In the genomic region with DNA sequence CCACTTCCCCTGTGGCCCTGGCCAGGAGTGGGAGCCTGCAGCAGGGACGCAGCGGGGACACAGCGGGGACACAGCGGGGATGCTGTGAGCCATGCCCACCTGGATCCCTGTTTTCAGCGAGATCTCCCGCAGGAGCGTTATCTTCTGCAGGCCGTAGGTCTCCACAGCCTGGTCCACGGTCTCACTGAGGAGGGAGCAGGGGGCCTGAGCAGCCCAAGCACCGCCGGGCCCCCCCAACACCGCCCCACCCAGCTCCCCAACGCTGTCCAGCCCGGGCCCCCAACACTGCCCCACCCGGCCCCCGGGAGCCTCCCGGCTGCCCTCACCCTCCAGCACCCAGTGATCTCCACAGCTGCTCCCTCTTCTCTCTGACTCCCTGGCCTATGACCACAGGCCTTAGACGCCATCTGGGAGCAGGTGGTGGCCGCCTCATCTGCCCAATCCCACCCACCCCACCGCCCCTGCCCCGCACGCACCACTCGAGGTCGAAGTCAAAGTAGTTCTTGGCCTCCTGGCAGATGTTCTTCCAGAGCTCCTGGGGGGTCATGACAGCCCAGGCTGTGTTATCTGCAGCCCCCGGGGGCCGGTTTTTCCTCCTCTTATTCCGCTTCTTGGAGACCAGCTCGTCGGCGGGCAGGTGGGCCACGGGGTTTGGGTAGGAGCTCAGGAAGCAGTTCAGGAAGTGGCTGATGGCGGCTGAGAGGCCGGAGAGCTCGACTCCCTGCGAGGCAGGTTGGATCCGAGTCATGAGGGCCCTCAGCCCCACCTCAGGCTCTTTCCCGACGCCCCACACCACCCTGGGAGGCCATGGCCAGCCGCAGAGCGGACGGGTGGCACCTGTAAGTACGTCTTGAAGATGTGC, we compare ENCODE assay signal across 23 cellular contexts. TPM values are rescaled to one million over a fixed set of nuclear protein-coding genes. Genes with fewer than 3 reads are reported as not detected.
DNase-seq lines count a peak whose midpoint lies in the region; ATAC-seq and TF ChIP-seq lines count a peak whose summit lies in the region.
"Had no signal": no experiment of that assay in that cellular context is flagged by ENCODE, and none has a peak within 500 bp of the region (broad histone marks: within the 10 kb centered on the region; RNA-seq: fewer than 3 reads in every experiment).

No MANE protein-coding gene starts in this region.

- H4K20me1 ChIP-seq in SK-N-SH (ENCODE audit: insufficient read depth): no peaks in the 10 kb centered on the region
- H4K20me1 ChIP-seq in osteoblast (ENCODE audit: insufficient read depth, low read length): peaks cover 6% of the 10 kb centered on the region

- H3K27ac ChIP-seq in SK-N-SH (ENCODE audit: low read depth in 2 of 2, low read length in 1 of 2): no peak overlapping the region
- no peak overlapping the region for H3K27ac ChIP-seq in coronary artery
- no peak overlapping the region for H3K27ac ChIP-seq in osteoblast (ENCODE audit: low read depth, low read length)
- H3K27ac ChIP-seq: 22Rv1, brain microvascular endothelial cell, dorsolateral prefrontal cortex, gastroesophageal sphincter, parathyroid adenoma had no signal

- H3K4me3 ChIP-seq in SK-N-SH (ENCODE audit: low read depth in 2 of 2, low read length in 1 of 2): no peak overlapping the region
- no peak overlapping the region for H3K4me3 ChIP-seq in coronary artery
- no peak overlapping the region for H3K4me3 ChIP-seq in osteoblast (ENCODE audit: insufficient read depth, low read length)
- H3K4me3 ChIP-seq: dorsolateral prefrontal cortex, gastroesophageal sphincter had no signal

- H3K36me3 ChIP-seq in SK-N-SH (replicated peaks in 1 of 2; ENCODE audit: control insufficient read depth in 1 of 2, insufficient read depth in 2 of 2, low read length in 1 of 2) (peaks cover 0 to 41% of the 10 kb centered on the region in 2 experiments), osteoblast (ENCODE audit: insufficient read depth, low read length) (peaks cover 38% of the 10 kb centered on the region)

- H3K79me2 ChIP-seq in SK-N-SH (ENCODE audit: insufficient read depth) (no peaks in the 10 kb centered on the region), osteoblast (ENCODE audit: insufficient read depth, low read length) (no peaks in the 10 kb centered on the region)
- H3K79me2 ChIP-seq: parathyroid adenoma had no signal

- WGBS in SK-N-SH (ENCODE audit: low lambda C conversion rate): 94% methylated on average over 26 of the region's 42 CpGs

- ATAC-seq in SK-N-SH treated with all-trans-retinoic acid at 6 μM for 48 hours (no peak), HG02623 (IDR thresholded peaks at IDR 0.05; ENCODE audit: unreplicated experiment) (no peak), GM21381 (IDR thresholded peaks at IDR 0.05; ENCODE audit: unreplicated experiment) (no peak)
- ATAC-seq: activated CD4-positive, CD25-positive, alpha-beta regulatory T cell treated with anti-CD3 and anti-CD28 coated beads, Interleukin-2, amount 50 U/mL, for 24 hours; gastroesophageal sphincter had no signal

- TF ChIP-seq EP300 in SK-N-SH (IDR thresholded peaks at IDR 0.05; ENCODE audit: borderline replicate concordance in 1 of 2, low read depth in 1 of 2, low read length in 1 of 2): no peak

- H3K27me3 ChIP-seq in SK-N-SH (ENCODE audit: insufficient read depth) (no peaks in the 10 kb centered on the region), osteoblast (ENCODE audit: insufficient read depth, low read length) (no peaks in the 10 kb centered on the region)
- H3K27me3 ChIP-seq: brain microvascular endothelial cell, dorsolateral prefrontal cortex, gastroesophageal sphincter had no signal

- DNase-seq in SK-N-SH (peak; percentile 39), GM03348 (ENCODE audit: low spot score) (peak; percentile 9), coronary artery (ENCODE audit: low spot score) (peak; percentile 58), osteoblast (ENCODE audit: insufficient read length, low spot score, missing footprints) (peak; percentile 78)
- DNase-seq in stimulated activated CD4-positive, alpha-beta T cell treated with anti-CD3 and anti-CD28 coated beads, Interleukin-1b, Interleukin-23, amount 100 ng/mL, for 48 hours: no peak
- DNase-seq: brain microvascular endothelial cell; C1 segment of cervical spinal cord; GDM1; NCI-H2171 treated with DMSO at 0.1 percent for 48 hours; NCI-H748 treated with DMSO at 0.1 percent for 48 hours; stimulated activated CD4-positive, alpha-beta T cell treated with anti-CD3 and anti-CD28 coated beads, Interleukin-4, amount 100 ng/mL, for 1 hour had no signal

- H3F3A ChIP-seq in SK-N-SH (replicated peaks; ENCODE audit: insufficient read depth): no peaks in the 10 kb centered on the region

- H3K4me2 ChIP-seq in SK-N-SH (no peak overlapping the region), osteoblast (ENCODE audit: insufficient read depth, low read length) (no peak overlapping the region)

- no peak overlapping the region for H3K9ac ChIP-seq in SK-N-SH
- H3K9ac ChIP-seq: parathyroid adenoma had no signal

- H3K9me3 ChIP-seq in SK-N-SH (no peaks in the 10 kb centered on the region), osteoblast (ENCODE audit: low read depth, low read length) (no peaks in the 10 kb centered on the region)
- H3K9me3 ChIP-seq: gastroesophageal sphincter had no signal

- H3K4me1 ChIP-seq in SK-N-SH (ENCODE audit: control insufficient read depth in 1 of 2, insufficient read depth in 2 of 2, low read depth in 1 of 2, low read length in 1 of 2) (no peaks in the 10 kb centered on the region), osteoblast (ENCODE audit: insufficient read depth, low read length) (no peaks in the 10 kb centered on the region)
- H3K4me1 ChIP-seq: parathyroid adenoma had no signal

- no peak for TF ChIP-seq RAD21 in SK-N-SH (IDR thresholded peaks at IDR 0.05; ENCODE audit: low read length)

- POLR2A ChIA-PET in SK-N-SH (lab: Yijun Ruan, JAX): interaction anchor here (0.6 kb wide), 1 partner anchor 20 kb away, joined by 3 read pairs; no protein-coding TSS in a partner anchor

- no peak overlapping the region for H2AFZ ChIP-seq in SK-N-SH (ENCODE audit: low read depth)
- H2AFZ ChIP-seq in osteoblast (ENCODE audit: low read length): no peak overlapping the region
- H2AFZ ChIP-seq: parathyroid adenoma had no signal

- CTCF ChIA-PET in SK-N-SH (lab: Yijun Ruan, JAX): no interaction called here

- H3K9me2 ChIP-seq in SK-N-SH: no peaks in the 10 kb centered on the region

- no peak for TF ChIP-seq CTCF in SK-N-SH (IDR thresholded peaks at IDR 0.05)
- no peak for TF ChIP-seq CTCF in coronary artery (IDR thresholded peaks at IDR 0.05)
- TF ChIP-seq CTCF in osteoblast (IDR thresholded peaks at IDR 0.05; ENCODE audit: extremely low read depth, low read depth, low read length): no peak

TF ChIP-seq in SK-N-SH, 30 proteins besides CTCF, POLR2A, EP300 and RAD21 (continues in another document):
- no peak for TF ChIP-seq SIN3A (IDR thresholded peaks at IDR 0.05; ENCODE audit: borderline replicate concordance, low read depth, low read length)
- no peak for TF ChIP-seq RXRA (IDR thresholded peaks at IDR 0.05; ENCODE audit: borderline replicate concordance, low read depth)
- TF ChIP-seq CHD2 (IDR thresholded peaks at IDR 0.05; ENCODE audit: low read length, partially characterized antibody): no peak
- no peak for TF ChIP-seq RFX5 (IDR thresholded peaks at IDR 0.05; ENCODE audit: low read length)
- TF ChIP-seq TCF12 (IDR thresholded peaks at IDR 0.05): no peak
- TF ChIP-seq FOXJ3 (CRISPR knock-in tag; IDR thresholded peaks at IDR 0.05): no peak
- no peak for TF ChIP-seq ELF1 (IDR thresholded peaks at IDR 0.05)

TF ChIP-seq in SK-N-SH treated with all-trans-retinoic acid at 6 μM for 48 hours, 23 proteins besides CTCF, POLR2A, EP300 and RAD21 (continues in another document):
- TF ChIP-seq, protein P1, sequence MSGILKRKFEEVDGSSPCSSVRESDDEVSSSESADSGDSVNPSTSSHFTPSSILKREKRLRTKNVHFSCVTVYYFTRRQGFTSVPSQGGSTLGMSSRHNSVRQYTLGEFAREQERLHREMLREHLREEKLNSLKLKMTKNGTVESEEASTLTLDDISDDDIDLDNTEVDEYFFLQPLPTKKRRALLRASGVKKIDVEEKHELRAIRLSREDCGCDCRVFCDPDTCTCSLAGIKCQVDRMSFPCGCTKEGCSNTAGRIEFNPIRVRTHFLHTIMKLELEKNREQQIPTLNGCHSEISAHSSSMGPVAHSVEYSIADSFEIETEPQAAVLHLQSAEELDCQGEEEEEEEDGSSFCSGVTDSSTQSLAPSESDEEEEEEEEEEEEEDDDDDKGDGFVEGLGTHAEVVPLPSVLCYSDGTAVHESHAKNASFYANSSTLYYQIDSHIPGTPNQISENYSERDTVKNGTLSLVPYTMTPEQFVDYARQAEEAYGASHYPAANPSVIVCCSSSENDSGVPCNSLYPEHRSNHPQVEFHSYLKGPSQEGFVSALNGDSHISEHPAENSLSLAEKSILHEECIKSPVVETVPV (CRISPR knock-in tag; IDR thresholded peaks at IDR 0.05): no peak
- TF ChIP-seq TCF4 (CRISPR knock-in tag; IDR thresholded peaks at IDR 0.05; ENCODE audit: borderline replicate concordance) (no peak), ZNF565 (CRISPR knock-in tag; conservative IDR thresholded peaks at IDR 0.05; ENCODE audit: low read depth) (no peak), ISL1 (CRISPR knock-in tag; IDR thresholded peaks at IDR 0.05) (no peak), ZNF70 (CRISPR knock-in tag; IDR thresholded peaks at IDR 0.05) (no peak), ZC3H10 (CRISPR knock-in tag; IDR thresholded peaks at IDR 0.05) (no peak), OSR1 (CRISPR knock-in tag; IDR thresholded peaks at IDR 0.05) (no peak), RARB (CRISPR knock-in tag; IDR thresholded peaks at IDR 0.05) (no peak)
- TF ChIP-seq, protein P2, sequence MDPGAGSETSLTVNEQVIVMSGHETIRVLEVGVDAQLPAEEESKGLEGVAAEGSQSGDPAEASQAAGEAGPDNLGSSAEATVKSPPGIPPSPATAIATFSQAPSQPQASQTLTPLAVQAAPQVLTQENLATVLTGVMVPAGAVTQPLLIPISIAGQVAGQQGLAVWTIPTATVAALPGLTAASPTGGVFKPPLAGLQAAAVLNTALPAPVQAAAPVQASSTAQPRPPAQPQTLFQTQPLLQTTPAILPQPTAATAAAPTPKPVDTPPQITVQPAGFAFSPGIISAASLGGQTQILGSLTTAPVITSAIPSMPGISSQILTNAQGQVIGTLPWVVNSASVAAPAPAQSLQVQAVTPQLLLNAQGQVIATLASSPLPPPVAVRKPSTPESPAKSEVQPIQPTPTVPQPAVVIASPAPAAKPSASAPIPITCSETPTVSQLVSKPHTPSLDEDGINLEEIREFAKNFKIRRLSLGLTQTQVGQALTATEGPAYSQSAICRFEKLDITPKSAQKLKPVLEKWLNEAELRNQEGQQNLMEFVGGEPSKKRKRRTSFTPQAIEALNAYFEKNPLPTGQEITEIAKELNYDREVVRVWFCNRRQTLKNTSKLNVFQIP (CRISPR knock-in tag; IDR thresholded peaks at IDR 0.05; ENCODE audit: borderline replicate concordance, low read depth): no peak

RNA-seq across cellular contexts. Expression of a gene that starts 17.0 kb away (rescaled TPM):
- 25.1 and 32.2 TPM in 2 replicates for polyA plus RNA-seq in SK-N-SH (2012; rRNA removed)
- polyA plus RNA-seq in SK-N-SH (2012; cell fraction: cytosol; rRNA removed): 6.6 and 12.0 TPM in 2 replicates
- 144 and 174 TPM in 2 replicates for polyA plus RNA-seq in SK-N-SH (2012; cell fraction: nucleus; rRNA removed)
- 36.2 and 41.6 TPM in 2 replicates for total RNA-seq in osteoblast

RNA-seq across cellular contexts. Expression of a gene that starts 54.8 kb away (rescaled TPM):
- 0.07 and 0.13 TPM in 2 replicates for polyA plus RNA-seq in SK-N-SH (2012; rRNA removed)
- 0.13 and 0.22 TPM in 2 replicates for polyA plus RNA-seq in SK-N-SH (2012; cell fraction: cytosol; rRNA removed)
- 0.30 and 0.35 TPM in 2 replicates for polyA plus RNA-seq in SK-N-SH (2012; cell fraction: nucleus; rRNA removed)
- total RNA-seq in osteoblast: not detected in 2 replicates
- total RNA-seq: HT1080, LHCN-M2, liver, subcutaneous adipose tissue had no signal
- polyA plus RNA-seq: liver had no signal
